8 cellular contexts compared by ENCODE assay signal in the genomic region with DNA sequence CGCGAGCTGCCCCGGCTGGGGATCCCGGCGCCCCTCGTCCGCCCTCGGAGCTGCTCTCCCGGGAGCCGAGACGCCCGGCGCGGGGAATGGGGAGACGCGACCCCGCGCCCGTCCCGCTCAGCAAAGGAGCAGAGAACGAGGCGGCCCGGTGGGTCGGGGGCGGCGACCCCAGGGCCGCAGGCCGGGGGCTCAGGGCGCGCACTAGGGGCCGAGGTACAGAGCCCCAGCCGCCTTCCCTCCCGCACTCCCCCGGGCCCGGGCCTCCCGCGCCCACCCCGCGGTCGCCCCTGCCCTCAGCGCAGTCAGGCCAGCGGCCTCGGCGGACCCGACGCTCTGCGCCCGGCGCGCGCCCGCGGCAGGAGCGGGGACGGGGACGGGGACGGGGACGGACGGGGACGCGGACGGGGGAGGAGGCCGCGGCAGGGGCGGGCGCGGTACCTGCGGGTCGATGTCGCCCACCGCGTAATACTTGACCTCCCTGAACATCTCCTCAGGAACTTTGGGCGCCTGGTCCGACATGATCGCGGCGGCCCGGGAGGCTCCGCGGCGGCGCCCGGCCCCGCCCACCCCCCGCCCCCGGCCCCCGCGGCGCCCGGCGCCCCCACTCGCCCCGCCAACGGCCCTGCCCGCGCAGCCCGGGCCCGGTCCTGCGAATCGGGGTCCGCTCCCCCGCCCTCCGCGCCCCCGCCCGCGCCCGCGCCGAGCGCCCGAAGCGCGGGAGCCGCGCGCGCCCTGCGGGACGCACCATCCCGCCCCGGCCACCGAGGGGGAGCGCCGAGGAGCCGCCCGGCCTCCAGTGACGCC. TPM values are rescaled to one million over a fixed set of nuclear protein-coding genes. Genes with fewer than 3 reads are reported as not detected.
DNase-seq lines count a peak whose midpoint lies in the region; ATAC-seq, FAIRE-seq and TF ChIP-seq lines count a peak whose summit lies in the region.

Gene PAXIP1 (minus strand): TSS at position 714 of the 804 bp plus-strand sequence. CDS start 195 bp downstream, at position 519.

- ATAC-seq in GM19351 (IDR thresholded peaks at IDR 0.05; ENCODE audit: unreplicated experiment) (peak; percentile 56), HG03442 (IDR thresholded peaks at IDR 0.05; ENCODE audit: unreplicated experiment) (peak; percentile 55), RWPE2 (ENCODE audit: low read depth) (peak; percentile 40)

- FAIRE-seq in D721Med (lab: Jason Lieb, UNC), result no peak

- H3K9ac ChIP-seq in rectal smooth muscle tissue (ENCODE audit: low read length), result peak within 1 kb of the TSS; percentile 73

- H3K9me3 ChIP-seq in RWPE2 (ENCODE audit: severe bottlenecking), result no peaks in the 10 kb centered on the region
- H3K9me3 ChIP-seq in right atrium auricular region, result no peaks in the 10 kb centered on the region

- H3K4me3 ChIP-seq in RWPE2 (ENCODE audit: severe bottlenecking) (peak within 1 kb of the TSS; percentile 80), right atrium auricular region (peak within 1 kb of the TSS; percentile 80 to 97), rectal smooth muscle tissue (ENCODE audit: low read length) (peak within 1 kb of the TSS; percentile 91)

- no peaks in the 10 kb centered on the region for H3K27me3 ChIP-seq in RWPE2 (ENCODE audit: insufficient read depth, poor library complexity, severe bottlenecking)
- H3K27me3 ChIP-seq in right atrium auricular region, result no peaks in the 10 kb centered on the region
- H3K27me3 ChIP-seq in rectal smooth muscle tissue (ENCODE audit: control insufficient read depth, insufficient read depth, low read length), result no peaks in the 10 kb centered on the region

- H3K27ac ChIP-seq in RWPE2 (ENCODE audit: poor library complexity, severe bottlenecking) (peak within 1 kb of the TSS; percentile 64), right atrium auricular region (peak within 1 kb of the TSS; percentile 86 to 93), rectal smooth muscle tissue (ENCODE audit: low read depth, low read length) (peak within 1 kb of the TSS; percentile 89)

- H3K4me1 ChIP-seq in RWPE2 (ENCODE audit: insufficient read depth, poor library complexity, severe bottlenecking) (no peaks in the 10 kb centered on the region), right atrium auricular region (peaks cover 0 to 20% of the 10 kb centered on the region in 2 donors), rectal smooth muscle tissue (ENCODE audit: control insufficient read depth, insufficient read depth, low read length) (no peaks in the 10 kb centered on the region)

- TF ChIP-seq CTCF in D721Med (IDR thresholded peaks at IDR 0.05; ENCODE audit: insufficient read depth, missing control alignments) (no peak), RWPE2 (IDR thresholded peaks at IDR 0.05; ENCODE audit: poor library complexity, severe bottlenecking) (no peak), right atrium auricular region (IDR thresholded peaks at IDR 0.05) (no peak)

- H3K36me3 ChIP-seq in RWPE2 (ENCODE audit: low read depth), result peaks cover 22% of the 10 kb centered on the region
- peaks cover 7% of the 10 kb centered on the region for H3K36me3 ChIP-seq in right atrium auricular region
- H3K36me3 ChIP-seq in rectal smooth muscle tissue (ENCODE audit: control insufficient read depth, insufficient read depth, low read length), result no peaks in the 10 kb centered on the region

- DNase-seq in D721Med (ENCODE audit: insufficient read length, low spot score) (peak; percentile 31), RWPE2 (ENCODE audit: low spot score) (no peak), right atrium auricular region (ENCODE audit: low spot score) (no peak), MV-4-11 (lab: John Stamatoyannopoulos, UW) (no peak)
- peak; percentile 21 for DNase-seq in activated naive CD8-positive, alpha-beta T cell treated with anti-CD3 and anti-CD28 coated beads, Interleukin-2, amount 50 U/mL, for 16 hours (ENCODE audit: low read depth, low spot score)

RNA-seq across cellular contexts. Expression of gene PAXIP1, which starts in this region (rescaled TPM):
- total RNA-seq in right atrium auricular region, result 1 to 10 TPM; 6.2 to 8.2 TPM

Comparison
In these comparisons a context has a peak if more than half of its experiments do, and no peak if none do; other contexts are left out.
1. DNase-seq: peak in D721Med (single experiment) and activated naive CD8-positive, alpha-beta T cell treated with anti-CD3 and anti-CD28 coated beads, Interleukin-2, amount 50 U/mL, for 16 hours (single experiment); none in RWPE2 (single experiment), right atrium auricular region (single experiment) and MV-4-11 (single experiment).
2. Peak in every context shown above with its lines, with median percentiles within 50 percentile points of each other: ATAC-seq, H3K27ac ChIP-seq and H3K4me3 ChIP-seq.